In genomic region chrX:131565909-131566308, GRCh38 we compare ENCODE assay signal across 18 cellular contexts. TPM values are rescaled to one million over a fixed set of nuclear protein-coding genes. Genes with fewer than 3 reads are reported as not detected.
DNase-seq lines count a peak whose midpoint lies in the region; ATAC-seq, FAIRE-seq and TF ChIP-seq lines count a peak whose summit lies in the region.
"Had no signal": no experiment of that assay in that cellular context is flagged by ENCODE, and none has a peak within 500 bp of the region (broad histone marks: within the 10 kb centered on the region; RNA-seq: fewer than 3 reads in every experiment).

No MANE protein-coding gene starts in this region.

- TF ChIP-seq CTCF in A549 (IDR thresholded peaks at IDR 0.05) (no peak), PC-9 (conservative IDR thresholded peaks at IDR 0.05) (no peak), fibroblast of villous mesenchyme (IDR thresholded peaks at IDR 0.05; ENCODE audit: insufficient read depth, low read depth, low read length) (no peak)

- no peaks in the 10 kb centered on the region for H3K79me2 ChIP-seq in PC-9 (ENCODE audit: low read depth)

- peak; percentile 100 for FAIRE-seq in A549 (lab: Jason Lieb, UNC)
- FAIRE-seq: GM12878, H1 had no signal

- no peaks in the 10 kb centered on the region for H3K36me3 Mint-ChIP-seq in stimulated activated memory B cell treated with anti-CD40 and anti-IgM and Interleukin-4, amounts not matched to agents 10 μg/mL and 1 μg/mL and 100 μg/mL, for 72 hours
- H3K36me3 Mint-ChIP-seq: CD4-positive, CD25-positive, alpha-beta regulatory T cell had no signal

- POLR2A ChIA-PET in A549 (lab: Yijun Ruan, JAX) = interaction anchor here (0.6 kb wide), 1 partner anchor 189 kb away, joined by 3 read pairs; no protein-coding TSS in a partner anchor
- POLR2A ChIA-PET in PC-9 (lab: Charles Lee; ENCODE audit: unreplicated experiment) = interaction anchor here (0.6 kb wide), 1 partner anchor 803 kb away, joined by 6 read pairs; no protein-coding TSS in a partner anchor

- H3K9me3 ChIP-seq in A549 = peaks cover 6% of the 10 kb centered on the region; the same call in 1 of the 3 replicates
- H3K9me3 ChIP-seq in PC-9 (ENCODE audit: insufficient read depth, low read depth) = peaks cover 5% of the 10 kb centered on the region; the same call in 1 of the 2 replicates
- H3K9me3 ChIP-seq: HAP-1 had no signal

- H3F3A ChIP-seq in PC-9 (ENCODE audit: insufficient read depth, low read depth) = peaks cover 14% of the 10 kb centered on the region

- intact Hi-C loops in PC-9 (cut with micrococcal nuclease; ENCODE audit: unreplicated experiment) = no loop called here

- H3K4me1 Mint-ChIP-seq in stimulated activated memory B cell treated with anti-CD40 and anti-IgM and Interleukin-4, amounts not matched to agents 10 μg/mL and 1 μg/mL and 100 μg/mL, for 72 hours = no peaks in the 10 kb centered on the region
- H3K4me1 Mint-ChIP-seq: CD4-positive, CD25-positive, alpha-beta regulatory T cell had no signal

- H3K4me3 Mint-ChIP-seq in stimulated activated memory B cell treated with anti-CD40 and anti-IgM and Interleukin-4, amounts not matched to agents 10 μg/mL and 1 μg/mL and 100 μg/mL, for 72 hours = no peak overlapping the region
- H3K4me3 Mint-ChIP-seq: CD4-positive, CD25-positive, alpha-beta regulatory T cell; HFFc6 had no signal

- TF ChIP-seq EP300 in A549 (IDR thresholded peaks at IDR 0.05) = peak; percentile 19 to 27; a peak in 2 of 5 replicates

- H3K27ac Mint-ChIP-seq in stimulated activated memory B cell treated with anti-CD40 and anti-IgM and Interleukin-4, amounts not matched to agents 10 μg/mL and 1 μg/mL and 100 μg/mL, for 72 hours = no peak overlapping the region
- H3K27ac Mint-ChIP-seq: CD4-positive, CD25-positive, alpha-beta regulatory T cell; HFFc6 had no signal

- H3K4me3 ChIP-seq in A549 = no peak overlapping the region
- H3K4me3 ChIP-seq in PC-9 = no peak overlapping the region
- H3K4me3 ChIP-seq in fibroblast of villous mesenchyme (ENCODE audit: low read depth, low read length) = no peak overlapping the region
- H3K4me3 ChIP-seq: BLaER1 treated with 17β-estradiol and CSF1 and Interleukin-3, amounts not matched to agents 10 nM and 100 nM; GM12878; HAP-1 had no signal

- in situ Hi-C loops in KBM-7 (cut with MboI; ENCODE audit: low pct_unique_long_range_greater_than_20kb, low sequenced_read_pairs) = no loop called here

- BruUV-seq in PC-9 (replicated peaks; lab: Mats Ljungman, UMichigan) = no TSS peak

- H3K4me2 ChIP-seq in A549 (peak overlapping the region; percentile 72), PC-9 (peak overlapping the region; percentile 64)
- H3K4me2 ChIP-seq: BLaER1 treated with 17β-estradiol and CSF1 and Interleukin-3, amounts not matched to agents 10 nM and 100 nM had no signal

- no peaks in the 10 kb centered on the region for H3K36me3 ChIP-seq in PC-9 (ENCODE audit: low read depth)
- H3K36me3 ChIP-seq: BLaER1 treated with 17β-estradiol and CSF1 and Interleukin-3, amounts not matched to agents 10 nM and 100 nM; HAP-1 had no signal

- peak; percentile 73 to 93; a peak in 5 of 6 replicates for ATAC-seq in A549
- no peak for ATAC-seq in stimulated activated memory B cell treated with anti-CD40 and anti-IgM and Interleukin-4, amounts not matched to agents 10 μg/mL and 1 μg/mL and 100 μg/mL, for 72 hours
- no peak for ATAC-seq in GM18502 (IDR thresholded peaks at IDR 0.05; ENCODE audit: poor library complexity, unreplicated experiment)
- ATAC-seq: GM12878 had no signal

- no peaks in the 10 kb centered on the region; the same call in 1 of the 2 replicates for H4K20me1 ChIP-seq in PC-9 (ENCODE audit: insufficient read depth)
- H4K20me1 ChIP-seq: BLaER1 treated with 17β-estradiol and CSF1 and Interleukin-3, amounts not matched to agents 10 nM and 100 nM had no signal

- DNase-seq in A549 (ENCODE audit: low read depth in 1 of 2, low spot score in 1 of 2) = peak; percentile 5 to 82
- peak in 43 of 76 experiments; percentile 0 to 81 (median 22) for DNase-seq in HUDEP-2 (lab: John Stamatoyannopoulos, UW; ENCODE audit: unreplicated experiment in 76 of 76)
- peak in 1 of 2 experiments; percentile 82 for DNase-seq in PC-9
- peak; percentile 25 for DNase-seq in fibroblast of villous mesenchyme (ENCODE audit: low read depth)
- no peak for DNase-seq in KBM-7
- no peak for DNase-seq in NCI-H2227 treated with DMSO at 0.1 percent for 48 hours (lab: John Stamatoyannopoulos, UW)
- DNase-seq: AML-193; CD4-positive, CD25-positive, alpha-beta regulatory T cell; DMS79; HFFc6 had no signal

- no peak for TF ChIP-seq POLR2A in A549 (IDR thresholded peaks at IDR 0.05; ENCODE audit: low read length)

- H3K4me1 ChIP-seq in A549 = peaks cover 37% of the 10 kb centered on the region
- peaks cover 30% of the 10 kb centered on the region for H3K4me1 ChIP-seq in PC-9 (replicated peaks; ENCODE audit: insufficient read depth)
- H3K4me1 ChIP-seq: BLaER1 treated with 17β-estradiol and CSF1 and Interleukin-3, amounts not matched to agents 10 nM and 100 nM; HAP-1 had no signal

- H3K27me3 Mint-ChIP-seq in stimulated activated memory B cell treated with anti-CD40 and anti-IgM and Interleukin-4, amounts not matched to agents 10 μg/mL and 1 μg/mL and 100 μg/mL, for 72 hours = no peaks in the 10 kb centered on the region
- H3K27me3 Mint-ChIP-seq: CD4-positive, CD25-positive, alpha-beta regulatory T cell had no signal

- no peaks in the 10 kb centered on the region for H3K27me3 ChIP-seq in PC-9 (ENCODE audit: insufficient read depth, low read depth)

- CTCF ChIA-PET in A549 (lab: Yijun Ruan, JAX) = interaction anchor here (1.5 kb wide), 1 partner anchor 16 kb away, joined by 5 read pairs; no protein-coding TSS in a partner anchor
- CTCF ChIA-PET in PC-9 (lab: Charles Lee) = no interaction called here

- H3K9me3 Mint-ChIP-seq in stimulated activated memory B cell treated with anti-CD40 and anti-IgM and Interleukin-4, amounts not matched to agents 10 μg/mL and 1 μg/mL and 100 μg/mL, for 72 hours = peaks cover 5% of the 10 kb centered on the region
- H3K9me3 Mint-ChIP-seq: HFFc6 had no signal

- H2AFZ ChIP-seq in PC-9 = no peak overlapping the region

- TF ChIP-seq RAD21 in A549 (conservative IDR thresholded peaks at IDR 0.05 in 1 of 2, IDR thresholded peaks at IDR 0.05 in 1 of 2) = no peak; a peak in 1 of 5 replicates

- no peaks in the 10 kb centered on the region for H3K9me2 ChIP-seq in PC-9 (ENCODE audit: insufficient read depth)

- WGBS in A549 (ENCODE audit: missing lambda C conversion rate) = 1% methylated on average over 4 of the region's 4 CpGs

- peak overlapping the region; percentile 2 to 54; a peak in 2 of 6 replicates for H3K27ac ChIP-seq in A549
- peak overlapping the region; percentile 41 for H3K27ac ChIP-seq in PC-9
- H3K27ac ChIP-seq: BLaER1 treated with 17β-estradiol and CSF1 and Interleukin-3, amounts not matched to agents 10 nM and 100 nM had no signal

TF ChIP-seq in A549, 52 proteins besides CTCF, POLR2A, EP300 and RAD21 (continues in another document):
- no peak for TF ChIP-seq KDM1A (IDR thresholded peaks at IDR 0.05; ENCODE audit: low read depth)
- peak; percentile 44 to 70; a peak in 1 of 5 replicates for TF ChIP-seq JUN (IDR thresholded peaks at IDR 0.05)
- no peak for TF ChIP-seq CBX2 (IDR thresholded peaks at IDR 0.05; ENCODE audit: borderline replicate concordance, low read depth)
- TF ChIP-seq JUNB (IDR thresholded peaks at IDR 0.05) = peak; percentile 91
- TF ChIP-seq HMGXB4 (CRISPR knock-in tag; IDR thresholded peaks at IDR 0.05; ENCODE audit: borderline replicate concordance) = no peak
- TF ChIP-seq GATA3 (IDR thresholded peaks at IDR 0.05; ENCODE audit: borderline replicate concordance) = peak; percentile 97
- TF ChIP-seq NPAS2 (CRISPR knock-in tag; IDR thresholded peaks at IDR 0.05; ENCODE audit: borderline replicate concordance) = no peak
- TF ChIP-seq BCL3 (IDR thresholded peaks at IDR 0.05) = peak; percentile 58; the same call in 2 of the 3 replicates
- no peak for TF ChIP-seq E2F6 (IDR thresholded peaks at IDR 0.05; ENCODE audit: borderline replicate concordance, low read depth)
- peak; percentile 19; the same call in 1 of the 3 replicates for TF ChIP-seq SMC3 (IDR thresholded peaks at IDR 0.05)

RNA-seq across cellular contexts. Expression of gene OR13H1, which starts 22.0 kb away (rescaled TPM):
- not detected in 2 replicates for polyA plus RNA-seq in A549 (2011; rRNA removed)
- not detected in 2 replicates for polyA plus RNA-seq in A549 (2012; cell fraction: cytosol; rRNA removed)
- not detected in 2 replicates for polyA plus RNA-seq in A549 (2012; cell fraction: nucleus; rRNA removed)
- polyA plus RNA-seq in A549 (2017; fragmentation: RNase III; extraction: RNeasy Plus Mini Kit Qiagen cat#74134 plus additional on column Dnase treatment) = not detected in 3 replicates
- 0.54 TPM in 1 of 2 replicates, not detected in the other for polyA minus RNA-seq in A549 (2011; rRNA and poly(A)+ RNA removed)
- total RNA-seq in PC-9 (2021) = not detected in 2 replicates
- total RNA-seq in fibroblast of villous mesenchyme = not detected in 2 replicates
- total RNA-seq: CD4-positive, CD25-positive, alpha-beta regulatory T cell; G401; GM12878; H1; HFFc6; HT1080 had no signal
- polyA plus RNA-seq: CD4-positive, CD25-positive, alpha-beta regulatory T cell; GM12878; H1 had no signal

Comparison
In these comparisons a context has a peak if more than half of its experiments do, and no peak if none do; other contexts are left out.
1. ATAC-seq: peak in A549 (2 of 2); none in stimulated activated memory B cell treated with anti-CD40 and anti-IgM and Interleukin-4, amounts not matched to agents 10 μg/mL and 1 μg/mL and 100 μg/mL, for 72 hours (single experiment) and GM18502 (single experiment).
2. DNase-seq: peak in A549 (2 of 2), HUDEP-2 (43 of 76) and fibroblast of villous mesenchyme (single experiment); none in KBM-7 (single experiment) and NCI-H2227 treated with DMSO at 0.1 percent for 48 hours (single experiment).